Comparison of ENCODE assay signal across 8 cellular contexts in genomic region chr16:13436641-13437423, GRCh38.
A peak's percentile ranks its signal among the peaks of the same experiment; 100 is the strongest.
DNase-seq lines count a peak whose midpoint lies in the region; ATAC-seq, FAIRE-seq and TF ChIP-seq lines count a peak whose summit lies in the region.

No MANE protein-coding gene starts in this region.

- H3K4me3 ChIP-seq in BLaER1 treated with 17β-estradiol and CSF1 and Interleukin-3, amounts not matched to agents 10 nM and 100 nM = no peak overlapping the region
- H3K4me3 ChIP-seq in GM12878 (no peak overlapping the region), small intestine (ENCODE audit: low read depth in 1 of 2, low read length in 2 of 2) (no peak overlapping the region)

- FAIRE-seq in GM12878 (lab: Jason Lieb, UNC) (peak; percentile 86), small intestine (lab: Jason Lieb, UNC) (no peak)

- RAD21 ChIA-PET in GM12878 (lab: Charles Lee; ENCODE audit: unreplicated experiment) = interaction anchor here (0.6 to 6.0 kb wide), 19 partner anchors 16 to 1342 kb away, joined by 3 to 60 read pairs (median 4); no protein-coding TSS in a partner anchor

- H3K9me3 ChIP-seq in BLaER1 treated with 17β-estradiol and CSF1 and Interleukin-3, amounts not matched to agents 10 nM and 100 nM (replicated peaks in 1 of 11) = no peaks in the 10 kb centered on the region; a peak in 1 of 22 replicates
- H3K9me3 ChIP-seq in GM12878 (replicated peaks; ENCODE audit: control insufficient read depth, insufficient read depth, low read length) = no peaks in the 10 kb centered on the region; the same call in 1 of the 3 replicates
- H3K9me3 ChIP-seq in small intestine (ENCODE audit: control insufficient read depth, low read depth) = no peaks in the 10 kb centered on the region

- CTCF ChIA-PET in GM12878 (lab: Yijun Ruan, JAX) = interaction anchor here (0.9 to 5.3 kb wide), 11 partner anchors 10 to 978 kb away, joined by 3 to 53 read pairs (median 4); partner anchors contain the start of gene ERCC4

- SMC1A ChIA-PET in GM12878 (lab: Charles Lee; ENCODE audit: uncharacterized antibody, unreplicated experiment) = interaction anchor here (0.5 to 9.6 kb wide), 18 partner anchors 10 to 685 kb away, joined by 3 to 105 read pairs (median 8); no protein-coding TSS in a partner anchor

- H3K27ac Mint-ChIP-seq in immature natural killer cell = no peak overlapping the region

- 4% methylated on average over 8 of the region's 8 CpGs for WGBS in GM12878 (ENCODE audit: insufficient coverage, insufficient replicate concordance, low lambda C conversion rate, missing lambda C conversion rate)
- WGBS in small intestine, 3 donors = 21 to 56% (median 32%) methylated on average over 8 of the region's 8 CpGs

- no peak for TF ChIP-seq POLR2A in GM12878 (IDR thresholded peaks at IDR 0.05; ENCODE audit: low read depth, low read length)

- no peak; a peak in 1 of 6 replicates for TF ChIP-seq CTCF in GM12878 (IDR thresholded peaks at IDR 0.05 in 2 of 3, conservative IDR thresholded peaks at IDR 0.05 in 1 of 3; ENCODE audit: control insufficient read depth in 2 of 3, extremely low read depth in 1 of 3, insufficient read depth in 1 of 3, low read depth in 3 of 3, low read length in 3 of 3)

- DNase-seq in GM12878 (ENCODE audit: low read depth, low spot score) (peak; percentile 86), GOT3 (lab: John Stamatoyannopoulos, UW) (no peak), immature natural killer cell (no peak), cortex of kidney (lab: John Stamatoyannopoulos, UW) (no peak), small intestine (no peak)

- no peaks in the 10 kb centered on the region for H4K20me1 ChIP-seq in BLaER1 treated with 17β-estradiol and CSF1 and Interleukin-3, amounts not matched to agents 10 nM and 100 nM
- no peaks in the 10 kb centered on the region for H4K20me1 ChIP-seq in GM12878 (ENCODE audit: control insufficient read depth, insufficient read depth)

- peaks cover 8 to 23% (median 15%) of the 10 kb centered on the region in 10 experiments; a peak in 16 of 20 replicates for H3K4me1 ChIP-seq in BLaER1 treated with 17β-estradiol and CSF1 and Interleukin-3, amounts not matched to agents 10 nM and 100 nM
- H3K4me1 ChIP-seq in GM12878 (ENCODE audit: control insufficient read depth, insufficient read depth, low read length) (peaks cover 25% of the 10 kb centered on the region), small intestine (ENCODE audit: control insufficient read depth in 2 of 2, insufficient read depth in 1 of 2, low read depth in 1 of 2, low read length in 1 of 2) (no peaks in the 10 kb centered on the region)

- no peaks in the 10 kb centered on the region for H3K27me3 Mint-ChIP-seq in immature natural killer cell (ENCODE audit: low read depth in 3 of 3)

- no TSS peak for BruUV-seq in GM12878 (replicated peaks; lab: Mats Ljungman, UMichigan)

- H3K4me1 Mint-ChIP-seq in immature natural killer cell = no peaks in the 10 kb centered on the region

- no peaks in the 10 kb centered on the region for H3K27me3 ChIP-seq in BLaER1 treated with 17β-estradiol and CSF1 and Interleukin-3, amounts not matched to agents 10 nM and 100 nM
- no peaks in the 10 kb centered on the region for H3K27me3 ChIP-seq in GM12878 (replicated peaks in 1 of 2; ENCODE audit: control insufficient read depth in 2 of 2, insufficient read depth in 2 of 2, low read length in 1 of 2)
- no peaks in the 10 kb centered on the region for H3K27me3 ChIP-seq in small intestine (ENCODE audit: control insufficient read depth in 2 of 2, insufficient read depth in 2 of 2, low read length in 2 of 2)

- ATAC-seq in GM19025 (IDR thresholded peaks at IDR 0.05; ENCODE audit: low read depth, unreplicated experiment) = peak; percentile 62
- peak; percentile 74 for ATAC-seq in HG03135 (IDR thresholded peaks at IDR 0.05; ENCODE audit: unreplicated experiment)
- peak; percentile 85 for ATAC-seq in GM12878

- no peaks in the 10 kb centered on the region for H3K36me3 Mint-ChIP-seq in immature natural killer cell

- H3K27ac ChIP-seq in BLaER1 treated with 17β-estradiol and CSF1 and Interleukin-3, amounts not matched to agents 10 nM and 100 nM = peak overlapping the region in 2 of 11 experiments; percentile 13 to 35; a peak in 3 of 22 replicates
- H3K27ac ChIP-seq in GM12878 (ENCODE audit: control insufficient read depth, insufficient read depth) (peak overlapping the region; percentile 46), small intestine (ENCODE audit: low read depth in 1 of 2, low read length in 1 of 2) (no peak overlapping the region)

- H3K36me3 ChIP-seq in BLaER1 treated with 17β-estradiol and CSF1 and Interleukin-3, amounts not matched to agents 10 nM and 100 nM = no peaks in the 10 kb centered on the region
- no peaks in the 10 kb centered on the region for H3K36me3 ChIP-seq in GM12878 (ENCODE audit: control insufficient read depth in 2 of 2, insufficient read depth in 2 of 2, low read length in 1 of 2)
- no peaks in the 10 kb centered on the region for H3K36me3 ChIP-seq in small intestine (ENCODE audit: control insufficient read depth in 2 of 2, insufficient read depth in 2 of 2, low read length in 2 of 2)

- no peak overlapping the region for H3K9ac ChIP-seq in BLaER1 treated with 17β-estradiol and CSF1 and Interleukin-3, amounts not matched to agents 10 nM and 100 nM
- no peak overlapping the region for H3K9ac ChIP-seq in GM12878 (ENCODE audit: control insufficient read depth, insufficient read depth, low read length)

- H3K4me3 Mint-ChIP-seq in immature natural killer cell = no peak overlapping the region

- peak overlapping the region; percentile 35 to 65 (median 53); a peak in 21 of 22 replicates for H3K4me2 ChIP-seq in BLaER1 treated with 17β-estradiol and CSF1 and Interleukin-3, amounts not matched to agents 10 nM and 100 nM
- H3K4me2 ChIP-seq in GM12878 (ENCODE audit: control insufficient read depth, insufficient read depth) = no peak overlapping the region

- H2AFZ ChIP-seq in GM12878 (ENCODE audit: control insufficient read depth, low read depth, low read length) = peak overlapping the region; percentile 50

- peak; percentile 53 to 88; a peak in 3 of 4 replicates for TF ChIP-seq EP300 in GM12878 (IDR thresholded peaks at IDR 0.05; ENCODE audit: borderline replicate concordance in 1 of 2, control insufficient read depth in 1 of 2, low read depth in 2 of 2, low read length in 2 of 2)

- intact Hi-C loops in GM12878 (cut with micrococcal nuclease; ENCODE audit: unreplicated experiment) = loop anchor here (1.0 kb wide), 1 partner anchor 47 kb away; no protein-coding TSS in a partner anchor

- peaks cover 0 to 8% (median 1%) of the 10 kb centered on the region in 6 donors for H3K9me3 Mint-ChIP-seq in immature natural killer cell

- H3K79me2 ChIP-seq in GM12878 (ENCODE audit: control insufficient read depth, insufficient read depth, low read length) = no peaks in the 10 kb centered on the region

- in situ Hi-C loops in GM12878 (cut with MboI) = no loop called here

- peak; percentile 13; the same call in 1 of the 2 replicates for TF ChIP-seq RAD21 in GM12878 (IDR thresholded peaks at IDR 0.05; ENCODE audit: insufficient read depth, low read depth, low read length)

- POLR2A ChIA-PET in GM12878 (lab: Charles Lee) = interaction anchor here (0.7 to 2.4 kb wide), 3 partner anchors 11 to 254 kb away, joined by 3 to 6 read pairs (median 4); no protein-coding TSS in a partner anchor

TF ChIP-seq in GM12878, 131 proteins besides CTCF, POLR2A, EP300 and RAD21 (continues in another document):
- TF ChIP-seq, protein P1, sequence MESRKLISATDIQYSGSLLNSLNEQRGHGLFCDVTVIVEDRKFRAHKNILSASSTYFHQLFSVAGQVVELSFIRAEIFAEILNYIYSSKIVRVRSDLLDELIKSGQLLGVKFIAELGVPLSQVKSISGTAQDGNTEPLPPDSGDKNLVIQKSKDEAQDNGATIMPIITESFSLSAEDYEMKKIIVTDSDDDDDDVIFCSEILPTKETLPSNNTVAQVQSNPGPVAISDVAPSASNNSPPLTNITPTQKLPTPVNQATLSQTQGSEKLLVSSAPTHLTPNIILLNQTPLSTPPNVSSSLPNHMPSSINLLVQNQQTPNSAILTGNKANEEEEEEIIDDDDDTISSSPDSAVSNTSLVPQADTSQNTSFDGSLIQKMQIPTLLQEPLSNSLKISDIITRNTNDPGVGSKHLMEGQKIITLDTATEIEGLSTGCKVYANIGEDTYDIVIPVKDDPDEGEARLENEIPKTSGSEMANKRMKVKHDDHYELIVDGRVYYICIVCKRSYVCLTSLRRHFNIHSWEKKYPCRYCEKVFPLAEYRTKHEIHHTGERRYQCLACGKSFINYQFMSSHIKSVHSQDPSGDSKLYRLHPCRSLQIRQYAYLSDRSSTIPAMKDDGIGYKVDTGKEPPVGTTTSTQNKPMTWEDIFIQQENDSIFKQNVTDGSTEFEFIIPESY (IDR thresholded peaks at IDR 0.05) = 0 out of 2 replicates have a peak, but pooled peaks have one; percentile 3
- TF ChIP-seq ZNF24 (IDR thresholded peaks at IDR 0.05) = no peak
- TF ChIP-seq RBBP5 (conservative IDR thresholded peaks at IDR 0.05) = no peak
- TF ChIP-seq, protein P2, sequence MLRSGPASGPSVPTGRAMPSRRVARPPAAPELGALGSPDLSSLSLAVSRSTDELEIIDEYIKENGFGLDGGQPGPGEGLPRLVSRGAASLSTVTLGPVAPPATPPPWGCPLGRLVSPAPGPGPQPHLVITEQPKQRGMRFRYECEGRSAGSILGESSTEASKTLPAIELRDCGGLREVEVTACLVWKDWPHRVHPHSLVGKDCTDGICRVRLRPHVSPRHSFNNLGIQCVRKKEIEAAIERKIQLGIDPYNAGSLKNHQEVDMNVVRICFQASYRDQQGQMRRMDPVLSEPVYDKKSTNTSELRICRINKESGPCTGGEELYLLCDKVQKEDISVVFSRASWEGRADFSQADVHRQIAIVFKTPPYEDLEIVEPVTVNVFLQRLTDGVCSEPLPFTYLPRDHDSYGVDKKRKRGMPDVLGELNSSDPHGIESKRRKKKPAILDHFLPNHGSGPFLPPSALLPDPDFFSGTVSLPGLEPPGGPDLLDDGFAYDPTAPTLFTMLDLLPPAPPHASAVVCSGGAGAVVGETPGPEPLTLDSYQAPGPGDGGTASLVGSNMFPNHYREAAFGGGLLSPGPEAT (IDR thresholded peaks at IDR 0.05; ENCODE audit: low read depth) = peak; percentile 92
- TF ChIP-seq BHLHE40 (IDR thresholded peaks at IDR 0.05; ENCODE audit: borderline replicate concordance in 1 of 2, low read depth in 2 of 2, low read length in 1 of 2) = peak; percentile 88 to 95
